23 cellular contexts compared by ENCODE assay signal in genomic region chr1:40651138-40651857, GRCh38. TPM values are rescaled to one million over a fixed set of nuclear protein-coding genes. Genes with fewer than 3 reads are reported as not detected.
DNase-seq lines count a peak whose midpoint lies in the region; ATAC-seq and TF ChIP-seq lines count a peak whose summit lies in the region.
"Had no signal": no experiment of that assay in that cellular context is flagged by ENCODE, and none has a peak within 500 bp of the region (broad histone marks: within the 10 kb centered on the region; RNA-seq: fewer than 3 reads in every experiment).

No MANE protein-coding gene starts in this region.

- no peak overlapping the region for H3K56ac ChIP-seq in mesendoderm (ENCODE audit: low read length)

- H3K4me1 ChIP-seq in endodermal cell (ENCODE audit: control insufficient read depth, insufficient read depth, low read length): no peaks in the 10 kb centered on the region
- peaks cover 8% of the 10 kb centered on the region for H3K4me1 ChIP-seq in psoas muscle
- H3K4me1 ChIP-seq in mesendoderm (ENCODE audit: control insufficient read depth, low read depth, low read length): peaks cover 5% of the 10 kb centered on the region
- H3K4me1 ChIP-seq: uterus had no signal

- H3K36me3 ChIP-seq in H7 (replicated peaks; ENCODE audit: control insufficient read depth, insufficient read depth, low read length) (no peaks in the 10 kb centered on the region), endodermal cell (ENCODE audit: control insufficient read depth, insufficient read depth, low read length) (no peaks in the 10 kb centered on the region), psoas muscle (ENCODE audit: insufficient read depth in 1 of 2, low read depth in 1 of 2) (no peaks in the 10 kb centered on the region), mesendoderm (ENCODE audit: control insufficient read depth, insufficient read depth, low read length) (no peaks in the 10 kb centered on the region)
- H3K36me3 ChIP-seq: uterus had no signal

- H2BK5ac ChIP-seq in mesendoderm (ENCODE audit: low read length): no peak overlapping the region

- TF ChIP-seq CTCF in endodermal cell (conservative IDR thresholded peaks at IDR 0.05) (peak; percentile 47), psoas muscle (IDR thresholded peaks at IDR 0.05) (no peak)

- no peaks in the 10 kb centered on the region for H3K9me3 Mint-ChIP-seq in endodermal cell
- no peaks in the 10 kb centered on the region for H3K9me3 Mint-ChIP-seq in naive thymus-derived CD8-positive, alpha-beta T cell
- H3K9me3 Mint-ChIP-seq: memory B cell; neural crest cell; stimulated activated naive B cell treated with anti-CD40 and anti-IgM and Interleukin-4, amounts not matched to agents 10 μg/mL and 1 μg/mL and 100 μg/mL, for 72 hours had no signal

- no peak overlapping the region for H3K27ac Mint-ChIP-seq in endodermal cell
- no peak overlapping the region for H3K27ac Mint-ChIP-seq in naive thymus-derived CD8-positive, alpha-beta T cell
- H3K27ac Mint-ChIP-seq: activated CD8-positive, alpha-beta memory T cell treated with anti-CD3 and anti-CD28 coated beads, Interleukin-2, amount 10 ng/mL, durations not matched to agents 7 days and 5 days; memory B cell; stimulated activated naive B cell treated with anti-CD40 and anti-IgM and Interleukin-4, amounts not matched to agents 10 μg/mL and 1 μg/mL and 100 μg/mL, for 72 hours had no signal

- H3K79me2 ChIP-seq in mesendoderm (ENCODE audit: control insufficient read depth, insufficient read depth, low read length): no peaks in the 10 kb centered on the region

- no peak overlapping the region for H2BK15ac ChIP-seq in mesendoderm (replicated peaks; ENCODE audit: low read depth)

- H3K27me3 Mint-ChIP-seq in endodermal cell (ENCODE audit: insufficient read depth): peaks cover 3% of the 10 kb centered on the region
- H3K27me3 Mint-ChIP-seq in naive thymus-derived CD8-positive, alpha-beta T cell: peaks cover 3 to 28% (median 19%) of the 10 kb centered on the region in 5 donors
- H3K27me3 Mint-ChIP-seq: activated CD8-positive, alpha-beta memory T cell treated with anti-CD3 and anti-CD28 coated beads, Interleukin-2, amount 10 ng/mL, durations not matched to agents 7 days and 5 days had no signal

- H3K9me3 ChIP-seq in endodermal cell (ENCODE audit: control insufficient read depth, low read length) (no peaks in the 10 kb centered on the region), psoas muscle (no peaks in the 10 kb centered on the region)
- H3K9me3 ChIP-seq: BE2C, uterus had no signal

- POLR2A ChIA-PET in naive thymus-derived CD8-positive, alpha-beta T cell (lab: Charles Lee): no interaction called here

- H3K4me3 Mint-ChIP-seq in endodermal cell: no peak overlapping the region
- no peak overlapping the region for H3K4me3 Mint-ChIP-seq in naive thymus-derived CD8-positive, alpha-beta T cell
- H3K4me3 Mint-ChIP-seq: activated CD8-positive, alpha-beta memory T cell treated with anti-CD3 and anti-CD28 coated beads, Interleukin-2, amount 10 ng/mL, durations not matched to agents 7 days and 5 days; memory B cell; neural crest cell; stimulated activated naive B cell treated with anti-CD40 and anti-IgM and Interleukin-4, amounts not matched to agents 10 μg/mL and 1 μg/mL and 100 μg/mL, for 72 hours had no signal

- no peak overlapping the region for H4K8ac ChIP-seq in mesendoderm (ENCODE audit: low read depth, low read length)

- H3K4me3 ChIP-seq in H7 (ENCODE audit: insufficient read depth, low read depth, low read length) (no peak overlapping the region), endodermal cell (ENCODE audit: low read length) (no peak overlapping the region), psoas muscle (peak overlapping the region; percentile 10), mesendoderm (ENCODE audit: low read length) (no peak overlapping the region)
- H3K4me3 ChIP-seq: uterus had no signal

- DNase-seq in H7 (peak; percentile 57), NCI-H69 (lab: John Stamatoyannopoulos, UW) (peak; percentile 49), endodermal cell (no peak), psoas muscle (no peak), mesendoderm (no peak), kidney glomerular epithelial cell (lab: John Stamatoyannopoulos, UW) (no peak), NCI-H748 (lab: John Stamatoyannopoulos, UW; ENCODE audit: unreplicated experiment) (no peak)
- DNase-seq in naive thymus-derived CD8-positive, alpha-beta T cell: no peak
- DNase-seq: activated CD8-positive, alpha-beta memory T cell treated with anti-CD3 and anti-CD28 coated beads, Interleukin-2, amount 10 ng/mL, durations not matched to agents 7 days and 5 days; activated naive CD4-positive, alpha-beta T cell; BE2C; DMS79 treated with DMSO at 0.1 percent for 48 hours; effector memory CD4-positive, alpha-beta T cell; KG1; NCI-H146; NCI-H526; stimulated activated naive B cell treated with anti-CD40 and anti-IgM and Interleukin-4, amounts not matched to agents 10 μg/mL and 1 μg/mL and 100 μg/mL, for 72 hours; T-helper 1 cell; uterus had no signal

- no peak overlapping the region for H2AK5ac ChIP-seq in mesendoderm (ENCODE audit: low read length)

- no peak overlapping the region for H2BK120ac ChIP-seq in mesendoderm (ENCODE audit: low read depth, low read length)

- no peak overlapping the region for H3K4me2 ChIP-seq in mesendoderm (ENCODE audit: low read length)

- H3K4me1 Mint-ChIP-seq in endodermal cell: peaks cover 8% of the 10 kb centered on the region
- H3K4me1 Mint-ChIP-seq in naive thymus-derived CD8-positive, alpha-beta T cell: peaks cover 5 to 18% (median 9%) of the 10 kb centered on the region in 4 donors
- H3K4me1 Mint-ChIP-seq: activated CD8-positive, alpha-beta memory T cell treated with anti-CD3 and anti-CD28 coated beads, Interleukin-2, amount 10 ng/mL, durations not matched to agents 7 days and 5 days had no signal

- 88 to 94% methylated on average over 13 to 17 of the region's 17 CpGs for WGBS in endodermal cell (ENCODE audit: insufficient coverage in 1 of 2, insufficient read length in 1 of 2), 2 experiments
- 42 to 51% (median 47%) methylated on average over 17 of the region's 17 CpGs for WGBS in psoas muscle, 3 donors
- WGBS in mesendoderm (ENCODE audit: extremely low coverage, insufficient coverage, low lambda C conversion rate): no CpG with 5 or more reads among the region's 17 CpGs

- intact Hi-C loops in psoas muscle (cut with DNase I): no loop called here

- H3K36me3 Mint-ChIP-seq in endodermal cell (ENCODE audit: low read depth): no peaks in the 10 kb centered on the region
- H3K36me3 Mint-ChIP-seq in naive thymus-derived CD8-positive, alpha-beta T cell: no peaks in the 10 kb centered on the region
- H3K36me3 Mint-ChIP-seq: activated CD8-positive, alpha-beta memory T cell treated with anti-CD3 and anti-CD28 coated beads, Interleukin-2, amount 10 ng/mL, durations not matched to agents 7 days and 5 days; memory B cell; stimulated activated naive B cell treated with anti-CD40 and anti-IgM and Interleukin-4, amounts not matched to agents 10 μg/mL and 1 μg/mL and 100 μg/mL, for 72 hours had no signal

- no peak overlapping the region for H3K23ac ChIP-seq in mesendoderm (ENCODE audit: low read length)

- no peak overlapping the region for H4K5ac ChIP-seq in mesendoderm (ENCODE audit: low read length)

- peaks cover 2% of the 10 kb centered on the region for H3K79me1 ChIP-seq in mesendoderm (ENCODE audit: low read length)

- H3K27me3 ChIP-seq in H7 (ENCODE audit: control insufficient read depth, insufficient read depth, low read length): no peaks in the 10 kb centered on the region; the same call in 1 of the 2 replicates
- no peaks in the 10 kb centered on the region for H3K27me3 ChIP-seq in endodermal cell (ENCODE audit: control insufficient read depth, insufficient read depth, low read length, poor library complexity, severe bottlenecking)
- peaks cover 0 to 4% (median 3%) of the 10 kb centered on the region in 3 donors for H3K27me3 ChIP-seq in psoas muscle (ENCODE audit: insufficient read depth in 3 of 3, low read length in 2 of 3)
- no peaks in the 10 kb centered on the region for H3K27me3 ChIP-seq in mesendoderm (ENCODE audit: insufficient read depth, low read length, poor library complexity)
- H3K27me3 ChIP-seq: BE2C, uterus had no signal

- H3K18ac ChIP-seq in mesendoderm (ENCODE audit: low read length): no peak overlapping the region

- H3K4ac ChIP-seq in mesendoderm (ENCODE audit: low read depth, low read length): no peak overlapping the region

- peak; percentile 79 to 88 (median 86) for ATAC-seq in psoas muscle
- no peak for ATAC-seq in naive thymus-derived CD8-positive, alpha-beta T cell
- ATAC-seq: activated CD8-positive, alpha-beta memory T cell treated with anti-CD3 and anti-CD28 coated beads, Interleukin-2, amount 10 ng/mL, durations not matched to agents 7 days and 5 days; HCT116; sciatic nerve; stimulated activated naive B cell treated with anti-CD40 and anti-IgM and Interleukin-4, amounts not matched to agents 10 μg/mL and 1 μg/mL and 100 μg/mL, for 72 hours had no signal

- no peak overlapping the region for H3K9ac ChIP-seq in endodermal cell (ENCODE audit: extremely low read depth, low read length, poor library complexity, severe bottlenecking)
- H3K9ac ChIP-seq in mesendoderm (ENCODE audit: low read length): no peak overlapping the region

- H3K27ac ChIP-seq in endodermal cell (ENCODE audit: low read depth, low read length) (no peak overlapping the region), psoas muscle (peak overlapping the region; percentile 49), mesendoderm (ENCODE audit: low read depth, low read length) (no peak overlapping the region)
- H3K27ac ChIP-seq: uterus had no signal

RNA-seq across cellular contexts. Expression of gene RIMS3, which starts 14.2 kb away (rescaled TPM):
- 20.0 and 20.7 TPM in 2 replicates for total RNA-seq in H7 (2014; rRNA removed; shearing (Covaris generic))
- total RNA-seq in endodermal cell (10 to 100 TPM in 1 of 2 donors, 1 to 10 TPM in 1; 8.0 to 12.0 TPM), psoas muscle (under 1 TPM; 0.15 to 0.42 (median 0.35) TPM)
- 27.7 TPM for polyA plus RNA-seq in endodermal cell (2013, experiment 1 of 2)
- polyA plus RNA-seq in endodermal cell (2013, experiment 2 of 2): 24.1 TPM
- polyA plus RNA-seq in psoas muscle: under 1 TPM; 0.07 to 0.31 (median 0.16) TPM
- polyA plus RNA-seq in mesendoderm (2013, experiment 1 of 2): 2.9 TPM
- polyA plus RNA-seq in mesendoderm (2013, experiment 2 of 2): 2.7 TPM
- 1 to 10 TPM; 1.2 to 2.0 TPM for total RNA-seq in naive thymus-derived CD8-positive, alpha-beta T cell
- polyA plus RNA-seq in naive thymus-derived CD8-positive, alpha-beta T cell: 1 to 10 TPM in 2 of 3 donors, under 1 TPM in 1; 0.76 to 1.5 (median 1.0) TPM

RNA-seq across cellular contexts. Expression of gene NFYC, which starts 40.2 kb away (rescaled TPM):
- 43.3 and 51.0 TPM in 2 replicates for total RNA-seq in H7 (2014; rRNA removed; shearing (Covaris generic))
- total RNA-seq in endodermal cell: 10 to 100 TPM; 43.6 to 59.0 TPM
- polyA plus RNA-seq in endodermal cell (2013, experiment 1 of 2): 55.3 TPM
- polyA plus RNA-seq in endodermal cell (2013, experiment 2 of 2): 47.4 TPM
- 10 to 100 TPM; 45.8 to 67.8 (median 61.1) TPM for total RNA-seq in psoas muscle
- polyA plus RNA-seq in psoas muscle: 10 to 100 TPM; 52.0 to 69.0 (median 58.6) TPM
- 60.3 TPM for polyA plus RNA-seq in mesendoderm (2013, experiment 1 of 2)
- 58.2 TPM for polyA plus RNA-seq in mesendoderm (2013, experiment 2 of 2)
- total RNA-seq in naive thymus-derived CD8-positive, alpha-beta T cell: 10 to 100 TPM; 65.8 to 67.2 TPM
- polyA plus RNA-seq in naive thymus-derived CD8-positive, alpha-beta T cell: 10 to 100 TPM; 32.5 to 46.9 (median 33.3) TPM

Comparison
In these comparisons a context has a peak if more than half of its experiments do, and no peak if none do; other contexts are left out.
1. DNase-seq: peak in H7 (single experiment) and NCI-H69 (single experiment); none in endodermal cell (single experiment), psoas muscle (0 of 2), mesendoderm (single experiment), kidney glomerular epithelial cell (single experiment), naive thymus-derived CD8-positive, alpha-beta T cell (0 of 10) and NCI-H748 (single experiment).
2. ATAC-seq: peak in psoas muscle (4 of 4); none in naive thymus-derived CD8-positive, alpha-beta T cell (0 of 2).